8 cellular contexts compared by ENCODE assay signal in genomic region chr4:20700007-20700761, GRCh38.
DNase-seq lines count a peak whose midpoint lies in the region; ATAC-seq lines count a peak whose summit lies in the region.

PACRGL (plus strand) TSS chr4:20700458; CDS start chr4:20704482, 4,024 bp downstream.

- DNase-seq in NCI-H748 (lab: John Stamatoyannopoulos, UW; ENCODE audit: unreplicated experiment) = peak; percentile 97
- DNase-seq in activated CD4-positive, alpha-beta T cell treated with anti-CD3 and anti-CD28 coated beads, Interleukin-2, amount 50 U/mL, for 1 hour = peak; percentile 92
- peak; percentile 91 for DNase-seq in dedifferentiated amniotic fluid mesenchymal stem cell (ENCODE audit: extremely low spot score)
- DNase-seq in left kidney (ENCODE audit: low read depth, low spot score) = peak; percentile 99
- DNase-seq in stimulated activated CD4-positive, alpha-beta T cell treated with anti-CD3 and anti-CD28 coated beads, Interleukin-2, amount 100 ng/mL, for 24 hours = peak; percentile 93

- ATAC-seq in GM19351 (IDR thresholded peaks at IDR 0.05; ENCODE audit: unreplicated experiment) = peak; percentile 99
- peak; percentile 100 for ATAC-seq in HG03521 (IDR thresholded peaks at IDR 0.05; ENCODE audit: unreplicated experiment)

- peak within 1 kb of the TSS; percentile 79 to 92 (median 84) for H3K27ac ChIP-seq in BLaER1 treated with 17β-estradiol and CSF1 and Interleukin-3, amounts not matched to agents 10 nM and 100 nM

- H3K4me3 ChIP-seq in BLaER1 treated with 17β-estradiol and CSF1 and Interleukin-3, amounts not matched to agents 10 nM and 100 nM = peak within 1 kb of the TSS; percentile 74 to 95 (median 88)

- H3K4me2 ChIP-seq in BLaER1 treated with 17β-estradiol and CSF1 and Interleukin-3, amounts not matched to agents 10 nM and 100 nM = peak within 1 kb of the TSS; percentile 80 to 97 (median 93)

- H3K9me3 ChIP-seq in BLaER1 treated with 17β-estradiol and CSF1 and Interleukin-3, amounts not matched to agents 10 nM and 100 nM (replicated peaks in 1 of 11) = no peaks in the 10 kb centered on the region

- peak within 1 kb of the TSS; percentile 79 to 94 (median 87) for H3K9ac ChIP-seq in BLaER1 treated with 17β-estradiol and CSF1 and Interleukin-3, amounts not matched to agents 10 nM and 100 nM

- peaks cover 0 to 7% (median 0%) of the 10 kb centered on the region in 11 experiments; a peak in 1 of 22 replicates for H4K20me1 ChIP-seq in BLaER1 treated with 17β-estradiol and CSF1 and Interleukin-3, amounts not matched to agents 10 nM and 100 nM

- peaks cover 10 to 18% (median 16%) of the 10 kb centered on the region in 11 experiments for H3K36me3 ChIP-seq in BLaER1 treated with 17β-estradiol and CSF1 and Interleukin-3, amounts not matched to agents 10 nM and 100 nM

- H3K27me3 ChIP-seq in BLaER1 treated with 17β-estradiol and CSF1 and Interleukin-3, amounts not matched to agents 10 nM and 100 nM = no peaks in the 10 kb centered on the region

- H3K4me1 ChIP-seq in BLaER1 treated with 17β-estradiol and CSF1 and Interleukin-3, amounts not matched to agents 10 nM and 100 nM = peaks cover 22 to 39% (median 30%) of the 10 kb centered on the region in 10 experiments

Comparison
In these comparisons a context has a peak if more than half of its experiments do, and no peak if none do; other contexts are left out.
1. Peak in every context shown above with its lines: DNase-seq, ATAC-seq, H3K4me3 ChIP-seq and H3K27ac ChIP-seq.